22 cellular contexts compared by ENCODE assay signal in genomic region chr18:10437837-10438236, GRCh38. TPM values are rescaled to one million over a fixed set of nuclear protein-coding genes. Genes with fewer than 3 reads are reported as not detected.
DNase-seq lines count a peak whose midpoint lies in the region; ATAC-seq, FAIRE-seq and TF ChIP-seq lines count a peak whose summit lies in the region.
"Had no signal": no experiment of that assay in that cellular context is flagged by ENCODE, and none has a peak within 500 bp of the region (broad histone marks: within the 10 kb centered on the region; RNA-seq: fewer than 3 reads in every experiment).

No MANE protein-coding gene starts in this region.

- H3K4me3 Mint-ChIP-seq in CD8-positive, alpha-beta T cell: no peak overlapping the region
- no peak overlapping the region for H3K4me3 Mint-ChIP-seq in H9
- no peak overlapping the region for H3K4me3 Mint-ChIP-seq in endodermal cell
- no peak overlapping the region for H3K4me3 Mint-ChIP-seq in progenitor cell of endocrine pancreas (ENCODE audit: low read depth)
- H3K4me3 Mint-ChIP-seq: memory B cell; stimulated activated memory B cell treated with anti-CD40 and anti-IgM and Interleukin-4, amounts not matched to agents 10 μg/mL and 1 μg/mL and 100 μg/mL, for 72 hours; T-helper 17 cell had no signal

- no peak overlapping the region for H2BK120ac ChIP-seq in H9 (ENCODE audit: low read depth, low read length, poor library complexity, severe bottlenecking)

- no peak overlapping the region for H3K27ac Mint-ChIP-seq in CD8-positive, alpha-beta T cell
- H3K27ac Mint-ChIP-seq in H9: no peak overlapping the region
- no peak overlapping the region for H3K27ac Mint-ChIP-seq in endodermal cell
- no peak overlapping the region for H3K27ac Mint-ChIP-seq in progenitor cell of endocrine pancreas
- H3K27ac Mint-ChIP-seq: memory B cell; stimulated activated memory B cell treated with anti-CD40 and anti-IgM and Interleukin-4, amounts not matched to agents 10 μg/mL and 1 μg/mL and 100 μg/mL, for 72 hours; T-helper 17 cell had no signal

- H3K9me3 ChIP-seq in CD8-positive, alpha-beta T cell (ENCODE audit: low read length): no peaks in the 10 kb centered on the region
- H3K9me3 ChIP-seq in H9 (ENCODE audit: control insufficient read depth, low read depth, low read length) (no peaks in the 10 kb centered on the region), endodermal cell (ENCODE audit: control insufficient read depth, low read length) (no peaks in the 10 kb centered on the region)
- H3K9me3 ChIP-seq: pancreas, SJCRH30, testis had no signal

- H3K36me3 ChIP-seq in CD8-positive, alpha-beta T cell (ENCODE audit: insufficient read depth, low read length): no peaks in the 10 kb centered on the region
- no peaks in the 10 kb centered on the region for H3K36me3 ChIP-seq in endodermal cell (ENCODE audit: control insufficient read depth, insufficient read depth, low read length)
- H3K36me3 ChIP-seq: pancreas, SJCRH30 had no signal

- no peaks in the 10 kb centered on the region for H3K23me2 ChIP-seq in H9 (ENCODE audit: insufficient read length, low read depth, low read length, poor library complexity, severe bottlenecking)

- CTCF ChIA-PET in CD8-positive, alpha-beta T cell (lab: Charles Lee): interaction anchor here (1.0 kb wide), 1 partner anchor 466 kb away, joined by 4 read pairs; no protein-coding TSS in a partner anchor

- FAIRE-seq in urothelium cell line (lab: Jason Lieb, UNC): no peak
- FAIRE-seq: G401.6, kidney, pancreas had no signal

- no peak overlapping the region for H3K4me3 ChIP-seq in CD8-positive, alpha-beta T cell (ENCODE audit: low read depth, low read length)
- H3K4me3 ChIP-seq in endodermal cell (ENCODE audit: low read length): no peak overlapping the region
- H3K4me3 ChIP-seq: dorsolateral prefrontal cortex, pancreas, SJCRH30, testis had no signal

- TF ChIP-seq CTCF in CD8-positive, alpha-beta T cell (IDR thresholded peaks at IDR 0.05): peak; percentile 20
- TF ChIP-seq CTCF in H9 (conservative IDR thresholded peaks at IDR 0.05) (peak; percentile 63), endodermal cell (conservative IDR thresholded peaks at IDR 0.05) (peak; percentile 74), progenitor cell of endocrine pancreas (IDR thresholded peaks at IDR 0.05; ENCODE audit: unreplicated experiment) (peak; percentile 55)

- intact Hi-C loops in CD8-positive, alpha-beta T cell (cut with DNase I, micrococcal nuclease): no loop called here

- no peak overlapping the region for H3T11ph ChIP-seq in H9 (ENCODE audit: low read length)

- H3K4me1 Mint-ChIP-seq in CD8-positive, alpha-beta T cell (ENCODE audit: low read depth): no peaks in the 10 kb centered on the region
- H3K4me1 Mint-ChIP-seq in H9: no peaks in the 10 kb centered on the region
- H3K4me1 Mint-ChIP-seq in endodermal cell: no peaks in the 10 kb centered on the region
- H3K4me1 Mint-ChIP-seq in progenitor cell of endocrine pancreas (ENCODE audit: low read depth): no peaks in the 10 kb centered on the region
- H3K4me1 Mint-ChIP-seq: stimulated activated memory B cell treated with anti-CD40 and anti-IgM and Interleukin-4, amounts not matched to agents 10 μg/mL and 1 μg/mL and 100 μg/mL, for 72 hours; T-helper 17 cell had no signal

- H3K56ac ChIP-seq in H9 (ENCODE audit: insufficient read length, low read depth, low read length): no peak overlapping the region

- H2BK5ac ChIP-seq in H9 (ENCODE audit: insufficient read length, low read length): no peak overlapping the region

- H2BK12ac ChIP-seq in H9 (ENCODE audit: insufficient read length, low read depth, low read length): no peak overlapping the region

- H3K18ac ChIP-seq in H9 (ENCODE audit: insufficient read length, low read depth, low read length): no peak overlapping the region

- H4K8ac ChIP-seq in H9 (replicated peaks; ENCODE audit: insufficient read length, low read depth, low read length): no peak overlapping the region

- H3K4ac ChIP-seq in H9 (ENCODE audit: low read depth, low read length): no peak overlapping the region

- no peak overlapping the region for H3K14ac ChIP-seq in H9 (ENCODE audit: insufficient read depth, low read length)

- no peak overlapping the region for H4K5ac ChIP-seq in H9 (ENCODE audit: insufficient read length, low read depth, low read length)

- no peak overlapping the region for H3K4me2 ChIP-seq in H9 (ENCODE audit: insufficient read depth, insufficient read length, low read length)

- no peaks in the 10 kb centered on the region for H3K36me3 Mint-ChIP-seq in CD8-positive, alpha-beta T cell
- no peaks in the 10 kb centered on the region for H3K36me3 Mint-ChIP-seq in H9 (ENCODE audit: insufficient read depth in 1 of 3, low read depth in 3 of 3)
- H3K36me3 Mint-ChIP-seq in endodermal cell (ENCODE audit: low read depth): no peaks in the 10 kb centered on the region
- H3K36me3 Mint-ChIP-seq in progenitor cell of endocrine pancreas (ENCODE audit: insufficient read depth): no peaks in the 10 kb centered on the region
- H3K36me3 Mint-ChIP-seq: memory B cell; stimulated activated memory B cell treated with anti-CD40 and anti-IgM and Interleukin-4, amounts not matched to agents 10 μg/mL and 1 μg/mL and 100 μg/mL, for 72 hours had no signal

- no peaks in the 10 kb centered on the region for H3K79me1 ChIP-seq in H9 (ENCODE audit: insufficient read depth, low read depth, low read length, poor library complexity, severe bottlenecking)

- no peak overlapping the region for H2AFZ ChIP-seq in H9 (ENCODE audit: low read length)

- POLR2A ChIA-PET in CD8-positive, alpha-beta T cell (lab: Charles Lee): no interaction called here

- H3K27me3 ChIP-seq in CD8-positive, alpha-beta T cell (ENCODE audit: insufficient read depth, low read length): no peaks in the 10 kb centered on the region
- H3K27me3 ChIP-seq in H9 (ENCODE audit: insufficient read depth, low read length): no peaks in the 10 kb centered on the region
- H3K27me3 ChIP-seq in endodermal cell (ENCODE audit: control insufficient read depth, insufficient read depth, low read length, poor library complexity, severe bottlenecking): no peaks in the 10 kb centered on the region
- H3K27me3 ChIP-seq: dorsolateral prefrontal cortex, pancreas, SJCRH30, testis had no signal

- H2BK20ac ChIP-seq in H9 (ENCODE audit: low read depth, low read length, poor library complexity, severe bottlenecking): no peak overlapping the region

- DNase-seq in CD8-positive, alpha-beta T cell: no peak
- no peak for DNase-seq in H9
- peak; percentile 42 for DNase-seq in endodermal cell
- no peak for DNase-seq in progenitor cell of endocrine pancreas (ENCODE audit: low spot score, unreplicated experiment)
- DNase-seq in NCI-H1694 (lab: John Stamatoyannopoulos, UW): no peak
- DNase-seq in urothelium cell line (ENCODE audit: low spot score): no peak
- DNase-seq in inferior parietal cortex (ENCODE audit: extremely low spot score): no peak
- DNase-seq: activated naive CD4-positive, alpha-beta T cell treated with Interleukin-2 at 50 U/mL for 16 hours; amniotic stem cell; dorsolateral prefrontal cortex; IMR-90; kidney; NCI-H1436; NCI-H526; pancreas; SJCRH30; T-helper 17 cell; testis had no signal

- no peak overlapping the region for H3K27ac ChIP-seq in CD8-positive, alpha-beta T cell (ENCODE audit: low read depth, low read length)
- H3K27ac ChIP-seq in H9 (ENCODE audit: insufficient read length, low read depth, low read length): no peak overlapping the region
- H3K27ac ChIP-seq in endodermal cell (ENCODE audit: low read depth, low read length): no peak overlapping the region
- H3K27ac ChIP-seq: dorsolateral prefrontal cortex, pancreas, SJCRH30, testis had no signal

- peaks cover 2% of the 10 kb centered on the region for H3K27me3 Mint-ChIP-seq in CD8-positive, alpha-beta T cell (ENCODE audit: low read depth)
- no peaks in the 10 kb centered on the region; the same call in 1 of the 2 replicates for H3K27me3 Mint-ChIP-seq in H9 (ENCODE audit: low read depth)
- H3K27me3 Mint-ChIP-seq in endodermal cell (ENCODE audit: insufficient read depth): no peaks in the 10 kb centered on the region
- peaks cover 16% of the 10 kb centered on the region for H3K27me3 Mint-ChIP-seq in progenitor cell of endocrine pancreas

- H3K4me1 ChIP-seq in CD8-positive, alpha-beta T cell (ENCODE audit: insufficient read depth, low read length): no peaks in the 10 kb centered on the region
- H3K4me1 ChIP-seq in H9 (ENCODE audit: insufficient read depth, low read length) (no peaks in the 10 kb centered on the region), endodermal cell (ENCODE audit: control insufficient read depth, insufficient read depth, low read length) (peaks cover 2% of the 10 kb centered on the region)
- H3K4me1 ChIP-seq: pancreas, SJCRH30, testis had no signal

- no peak overlapping the region for H2BK15ac ChIP-seq in H9 (ENCODE audit: low read depth, low read length)

- no peaks in the 10 kb centered on the region for H3K9me3 Mint-ChIP-seq in CD8-positive, alpha-beta T cell
- H3K9me3 Mint-ChIP-seq in H9: no peaks in the 10 kb centered on the region
- H3K9me3 Mint-ChIP-seq in endodermal cell: no peaks in the 10 kb centered on the region
- H3K9me3 Mint-ChIP-seq in progenitor cell of endocrine pancreas (ENCODE audit: low read depth): no peaks in the 10 kb centered on the region
- H3K9me3 Mint-ChIP-seq: memory B cell; stimulated activated memory B cell treated with anti-CD40 and anti-IgM and Interleukin-4, amounts not matched to agents 10 μg/mL and 1 μg/mL and 100 μg/mL, for 72 hours had no signal

- no peak for ATAC-seq in CD8-positive, alpha-beta T cell
- ATAC-seq: stimulated activated memory B cell treated with anti-CD40 and anti-IgM and Interleukin-4, amounts not matched to agents 10 μg/mL and 1 μg/mL and 100 μg/mL, for 72 hours; T-helper 17 cell had no signal

- no peaks in the 10 kb centered on the region for H4K20me1 ChIP-seq in H9 (ENCODE audit: control insufficient read depth, insufficient read depth, insufficient read length)

- no peak overlapping the region for H3K23ac ChIP-seq in H9 (ENCODE audit: insufficient read length, low read depth, low read length)

- no peak overlapping the region for H2AK5ac ChIP-seq in H9 (ENCODE audit: insufficient read length, low read length)

- H3K9ac ChIP-seq in H9 (ENCODE audit: extremely low read depth, insufficient read length, low read length) (no peak overlapping the region), endodermal cell (ENCODE audit: extremely low read depth, low read length, poor library complexity, severe bottlenecking) (no peak overlapping the region)

- no peak overlapping the region for H4K91ac ChIP-seq in H9 (ENCODE audit: insufficient read length, low read depth, low read length)

- H3K79me2 ChIP-seq in H9 (ENCODE audit: insufficient read depth, low read length): no peaks in the 10 kb centered on the region

RNA-seq across cellular contexts. Expression of gene APCDD1, which starts 16.6 kb away (rescaled TPM):
- not detected for total RNA-seq in CD8-positive, alpha-beta T cell
- total RNA-seq in H9 (2021) (1.2 and 1.8 TPM in 2 replicates), endodermal cell (1 to 10 TPM; 6.5 to 9.0 TPM), progenitor cell of endocrine pancreas (9.7 and 10.9 TPM in 2 replicates)
- 149 TPM for polyA plus RNA-seq in endodermal cell (2013, experiment 1 of 2)
- polyA plus RNA-seq in endodermal cell (2013, experiment 2 of 2): 140 TPM
- total RNA-seq: epithelial cell of proximal tubule, SJCRH30, T-helper 17 cell had no signal

Comparison
In these comparisons a context has a peak if more than half of its experiments do, and no peak if none do; other contexts are left out.
1. CTCF ChIP-seq: peak in every context shown above with its lines; median percentile 74 in endodermal cell; 63 in H9; 55 in progenitor cell of endocrine pancreas; 20 in CD8-positive, alpha-beta T cell.